In genomic region chr13:42991892-42992584, GRCh38 we compare ENCODE assay signal across 8 cellular contexts. TPM values are rescaled to one million over a fixed set of nuclear protein-coding genes. Genes with fewer than 3 reads are reported as not detected.
A peak's percentile ranks its signal among the peaks of the same experiment; 100 is the strongest.
DNase-seq lines count a peak whose midpoint lies in the region; ATAC-seq and TF ChIP-seq lines count a peak whose summit lies in the region.

EPSTI1 (minus strand) TSS chr13:42992241; CDS start chr13:42992165, 76 bp downstream.

- peak; percentile 66 for TF ChIP-seq POLR2A in GM18505 (IDR thresholded peaks at IDR 0.05; ENCODE audit: borderline replicate concordance, extremely low read depth, insufficient read depth, insufficient read length)

- peak within 1 kb of the TSS; percentile 97 for H3K27ac Mint-ChIP-seq in activated T-helper 17 cell treated with anti-CD3 and anti-CD28 coated beads, Interleukin-2, amount 50 U/mL, for 72 hours
- H3K27ac Mint-ChIP-seq in neural progenitor cell: no peak within 1 kb of the TSS

- H2AFZ ChIP-seq in OCI-LY1 (ENCODE audit: low read length) (peak within 1 kb of the TSS; percentile 96), neural progenitor cell (replicated peaks) (peak within 1 kb of the TSS; percentile 80)

- peak; percentile 71 for ATAC-seq in GM18505 (IDR thresholded peaks at IDR 0.05; ENCODE audit: unreplicated experiment)
- ATAC-seq in HG02759 (IDR thresholded peaks at IDR 0.05; ENCODE audit: unreplicated experiment): peak; percentile 84
- peak; percentile 87 for ATAC-seq in activated T-helper 17 cell treated with anti-CD3 and anti-CD28 coated beads, Interleukin-2, amount 50 U/mL, for 72 hours (replicated peaks)
- ATAC-seq in SK-N-SH treated with all-trans-retinoic acid at 6 μM for 48 hours: no peak

- H3F3A ChIP-seq in OCI-LY1 (ENCODE audit: insufficient read depth, low read length): no peaks in the 10 kb centered on the region; the same call in 1 of the 2 replicates
- H3F3A ChIP-seq in neural progenitor cell (ENCODE audit: low read depth): no peaks in the 10 kb centered on the region

- no peaks in the 10 kb centered on the region for H4K20me1 ChIP-seq in OCI-LY1 (ENCODE audit: insufficient read depth, low read length)
- H4K20me1 ChIP-seq in neural progenitor cell (ENCODE audit: low read depth): no peaks in the 10 kb centered on the region

- H3K4me1 ChIP-seq in OCI-LY1 (ENCODE audit: insufficient read depth, low read length, severe bottlenecking): peaks cover 31% of the 10 kb centered on the region
- peaks cover 15% of the 10 kb centered on the region for H3K4me1 ChIP-seq in neural progenitor cell

- H3K36me3 Mint-ChIP-seq in activated T-helper 17 cell treated with anti-CD3 and anti-CD28 coated beads, Interleukin-2, amount 50 U/mL, for 72 hours (ENCODE audit: low read depth): peaks cover 12% of the 10 kb centered on the region
- H3K36me3 Mint-ChIP-seq in neural progenitor cell: no peaks in the 10 kb centered on the region

- no peaks in the 10 kb centered on the region for H3K9me3 Mint-ChIP-seq in activated T-helper 17 cell treated with anti-CD3 and anti-CD28 coated beads, Interleukin-2, amount 50 U/mL, for 72 hours
- no peaks in the 10 kb centered on the region for H3K9me3 Mint-ChIP-seq in neural progenitor cell

- H3K4me2 ChIP-seq in OCI-LY1 (ENCODE audit: low read length): peak within 1 kb of the TSS; percentile 86
- peak within 1 kb of the TSS; percentile 74 for H3K4me2 ChIP-seq in neural progenitor cell

- DNase-seq in fibroblast of the aortic adventitia (ENCODE audit: low read depth) (peak; percentile 64), neural progenitor cell (ENCODE audit: low spot score) (peak; percentile 68), stromal cell of bone marrow (ENCODE audit: low read depth) (peak; percentile 55)

- peak within 1 kb of the TSS; percentile 82 for H3K27ac ChIP-seq in OCI-LY1 (ENCODE audit: low read depth, low read length, poor library complexity, severe bottlenecking)
- no peak within 1 kb of the TSS for H3K27ac ChIP-seq in neural progenitor cell

- H3K79me2 ChIP-seq in OCI-LY1 (ENCODE audit: insufficient read depth, low read length): no peaks in the 10 kb centered on the region
- no peaks in the 10 kb centered on the region for H3K79me2 ChIP-seq in neural progenitor cell (ENCODE audit: low read depth)

- TF ChIP-seq CTCF in OCI-LY1 (IDR thresholded peaks at IDR 0.05; ENCODE audit: low read length) (no peak), fibroblast of the aortic adventitia (IDR thresholded peaks at IDR 0.05; ENCODE audit: insufficient read depth, low read length) (no peak), neural progenitor cell (IDR thresholded peaks at IDR 0.05) (no peak)

- H3K9me3 ChIP-seq in OCI-LY1 (ENCODE audit: low read length) (no peaks in the 10 kb centered on the region), neural progenitor cell (ENCODE audit: low read depth) (no peaks in the 10 kb centered on the region)

- no peaks in the 10 kb centered on the region for H3K27me3 ChIP-seq in OCI-LY1 (ENCODE audit: insufficient read depth, low read length)
- H3K27me3 ChIP-seq in neural progenitor cell: peaks cover 28% of the 10 kb centered on the region

- no peaks in the 10 kb centered on the region for H3K9me2 ChIP-seq in OCI-LY1 (ENCODE audit: low read depth, low read length)

- H3K4me1 Mint-ChIP-seq in activated T-helper 17 cell treated with anti-CD3 and anti-CD28 coated beads, Interleukin-2, amount 50 U/mL, for 72 hours: peaks cover 34% of the 10 kb centered on the region
- peaks cover 15% of the 10 kb centered on the region for H3K4me1 Mint-ChIP-seq in neural progenitor cell

- H3K4me3 ChIP-seq in OCI-LY1 (ENCODE audit: low read depth, low read length, poor library complexity, severe bottlenecking) (peak within 1 kb of the TSS; percentile 70), fibroblast of the aortic adventitia (ENCODE audit: low read depth, low read length) (peak within 1 kb of the TSS; percentile 64), neural progenitor cell (peak within 1 kb of the TSS; percentile 39)

- H3K9ac ChIP-seq in OCI-LY1 (ENCODE audit: low read length): peak within 1 kb of the TSS; percentile 73
- H3K9ac ChIP-seq in neural progenitor cell: no peak within 1 kb of the TSS

- H3K36me3 ChIP-seq in OCI-LY1 (ENCODE audit: insufficient read depth, low read length) (no peaks in the 10 kb centered on the region), neural progenitor cell (no peaks in the 10 kb centered on the region)

- H3K4me3 Mint-ChIP-seq in activated T-helper 17 cell treated with anti-CD3 and anti-CD28 coated beads, Interleukin-2, amount 50 U/mL, for 72 hours: peak within 1 kb of the TSS; percentile 93
- H3K4me3 Mint-ChIP-seq in neural progenitor cell: peak within 1 kb of the TSS; percentile 81

- no peaks in the 10 kb centered on the region for H3K27me3 Mint-ChIP-seq in activated T-helper 17 cell treated with anti-CD3 and anti-CD28 coated beads, Interleukin-2, amount 50 U/mL, for 72 hours
- peaks cover 4% of the 10 kb centered on the region for H3K27me3 Mint-ChIP-seq in neural progenitor cell (ENCODE audit: insufficient read depth, low read depth)

TF ChIP-seq in SK-N-SH treated with all-trans-retinoic acid at 6 μM for 48 hours, 23 proteins besides CTCF, POLR2A, EP300 and RAD21:
- TF ChIP-seq PPARA (CRISPR knock-in tag; IDR thresholded peaks at IDR 0.05; ENCODE audit: borderline replicate concordance) (no peak), OSR1 (CRISPR knock-in tag; IDR thresholded peaks at IDR 0.05) (no peak)

RNA-seq across cellular contexts. Expression of gene EPSTI1, which starts in this region (rescaled TPM):
- 10 to 100 TPM; 13.6 to 18.1 TPM for total RNA-seq in activated T-helper 17 cell treated with anti-CD3 and anti-CD28 coated beads, Interleukin-2, amount 50 U/mL, for 72 hours
- 2.0 and 15.7 TPM in 2 replicates for total RNA-seq in fibroblast of the aortic adventitia (ENCODE audit: low replicate concordance)
- total RNA-seq in neural progenitor cell (ENCODE audit: low replicate concordance): 0.32 and 1.0 TPM in 2 replicates
